ENCODE assay signal across 8 cellular contexts in the genomic region with DNA sequence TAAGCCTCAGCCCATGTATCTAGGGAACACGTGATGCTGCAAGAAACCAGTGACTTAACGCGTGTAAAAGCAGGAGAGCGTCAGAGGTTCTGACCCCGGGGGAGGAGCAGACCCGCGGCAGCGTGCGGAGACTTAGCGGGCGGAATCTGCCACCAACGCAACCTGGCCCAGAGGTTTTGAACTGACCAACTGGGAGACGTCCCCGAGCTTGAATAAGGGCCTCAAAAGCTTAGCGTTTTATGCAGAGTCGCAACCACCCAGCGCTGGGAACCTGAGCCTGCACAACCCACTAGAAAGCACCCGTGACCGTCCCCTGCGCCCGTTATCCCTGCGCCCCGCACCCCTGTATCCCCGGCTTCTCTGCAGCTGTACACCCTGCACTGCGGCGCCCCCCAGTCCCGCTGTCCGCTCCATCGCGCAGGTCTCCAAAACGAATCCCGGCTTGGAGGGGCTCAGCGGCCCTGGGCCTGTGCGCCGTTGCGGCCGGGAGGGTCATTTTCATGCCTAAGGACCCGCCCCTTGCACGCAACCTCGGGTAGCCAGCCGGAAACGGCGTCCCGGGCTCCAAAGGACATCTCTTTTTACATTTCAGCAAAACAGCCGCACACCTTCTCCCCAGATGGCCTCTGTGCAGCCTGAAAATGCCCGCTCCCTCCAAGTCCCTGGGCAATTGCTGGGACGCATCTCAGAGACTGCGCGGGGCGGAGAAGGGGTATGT. TPM values are rescaled to one million over a fixed set of nuclear protein-coding genes. Genes with fewer than 3 reads are reported as not detected.
A peak's percentile ranks its signal among the peaks of the same experiment; 100 is the strongest.
DNase-seq lines count a peak whose midpoint lies in the region; ATAC-seq and TF ChIP-seq lines count a peak whose summit lies in the region.

No MANE protein-coding gene starts in this region.

- peak overlapping the region; percentile 62 to 87 for H3K4me3 Mint-ChIP-seq in CD14-positive monocyte
- peak overlapping the region; percentile 81 for H3K4me3 Mint-ChIP-seq in T-helper 1 cell treated with Interleukin-12 subunit alpha and Interleukin-12 subunit beta and Interleukin-4 antibody, amounts not matched to agents 30 μg/mL and 1 μg/mL, for 36 hours
- H3K4me3 Mint-ChIP-seq in memory B cell: peak overlapping the region; percentile 82
- peak overlapping the region; percentile 75 for H3K4me3 Mint-ChIP-seq in stimulated activated naive CD8-positive, alpha-beta T cell treated with anti-CD3 and anti-CD28 coated beads, Interleukin-15, Interleukin-2, amounts not matched to agents 100 ng/mL and 50 ng/mL, for 24 hours

- intact Hi-C loops in CD14-positive monocyte (cut with micrococcal nuclease): loop anchor here in 1 of 2 donors (5.0 kb wide), 1 partner anchor 34 kb away; no protein-coding TSS in a partner anchor

- no peaks in the 10 kb centered on the region for H3K9me3 ChIP-seq in effector memory CD4-positive, alpha-beta T cell (ENCODE audit: control insufficient read depth, low read length)

- peaks cover 0 to 20% (median 6%) of the 10 kb centered on the region in 7 donors for H3K9me3 Mint-ChIP-seq in CD14-positive monocyte
- no peaks in the 10 kb centered on the region for H3K9me3 Mint-ChIP-seq in T-helper 1 cell treated with Interleukin-12 subunit alpha and Interleukin-12 subunit beta and Interleukin-4 antibody, amounts not matched to agents 30 μg/mL and 1 μg/mL, for 36 hours
- H3K9me3 Mint-ChIP-seq in memory B cell: no peaks in the 10 kb centered on the region
- H3K9me3 Mint-ChIP-seq in stimulated activated naive CD8-positive, alpha-beta T cell treated with anti-CD3 and anti-CD28 coated beads, Interleukin-15, Interleukin-2, amounts not matched to agents 100 ng/mL and 50 ng/mL, for 24 hours: no peaks in the 10 kb centered on the region

- peaks cover 12% of the 10 kb centered on the region for H3K4me1 ChIP-seq in effector memory CD4-positive, alpha-beta T cell (ENCODE audit: control insufficient read depth, insufficient read depth, low read length, poor library complexity, severe bottlenecking)

- H3K27me3 ChIP-seq in effector memory CD4-positive, alpha-beta T cell (replicated peaks; ENCODE audit: control insufficient read depth, insufficient read depth, low read length, poor library complexity, severe bottlenecking): peaks cover 13% of the 10 kb centered on the region

- DNase-seq in CD14-positive monocyte (ENCODE audit: low spot score) (peak; percentile 56), memory B cell (ENCODE audit: low spot score in 2 of 2) (no peak)
- no peak for DNase-seq in effector memory CD4-positive, alpha-beta T cell
- no peak for DNase-seq in activated CD4-positive, CD25-positive, alpha-beta regulatory T cell (lab: John Stamatoyannopoulos, UW)

- ATAC-seq in GM21367 (IDR thresholded peaks at IDR 0.05; ENCODE audit: unreplicated experiment) (peak; percentile 57), memory B cell (ENCODE audit: low read depth) (peak; percentile 72), HG02798 (IDR thresholded peaks at IDR 0.05; ENCODE audit: poor library complexity, unreplicated experiment) (no peak)

- H3K36me3 ChIP-seq in effector memory CD4-positive, alpha-beta T cell (ENCODE audit: control insufficient read depth, insufficient read depth, low read length): no peaks in the 10 kb centered on the region

- H3K36me3 Mint-ChIP-seq in CD14-positive monocyte (no peaks in the 10 kb centered on the region), memory B cell (no peaks in the 10 kb centered on the region)
- H3K36me3 Mint-ChIP-seq in T-helper 1 cell treated with Interleukin-12 subunit alpha and Interleukin-12 subunit beta and Interleukin-4 antibody, amounts not matched to agents 30 μg/mL and 1 μg/mL, for 36 hours (ENCODE audit: low read depth): peaks cover 2% of the 10 kb centered on the region
- no peaks in the 10 kb centered on the region for H3K36me3 Mint-ChIP-seq in stimulated activated naive CD8-positive, alpha-beta T cell treated with anti-CD3 and anti-CD28 coated beads, Interleukin-15, Interleukin-2, amounts not matched to agents 100 ng/mL and 50 ng/mL, for 24 hours (ENCODE audit: low read depth)

- TF ChIP-seq CTCF in CD14-positive monocyte (IDR thresholded peaks at IDR 0.05): no peak

- H3K4me1 Mint-ChIP-seq in CD14-positive monocyte (peaks cover 12% of the 10 kb centered on the region), memory B cell (peaks cover 10% of the 10 kb centered on the region)
- H3K4me1 Mint-ChIP-seq in T-helper 1 cell treated with Interleukin-12 subunit alpha and Interleukin-12 subunit beta and Interleukin-4 antibody, amounts not matched to agents 30 μg/mL and 1 μg/mL, for 36 hours (ENCODE audit: low read depth): peaks cover 19% of the 10 kb centered on the region
- H3K4me1 Mint-ChIP-seq in stimulated activated naive CD8-positive, alpha-beta T cell treated with anti-CD3 and anti-CD28 coated beads, Interleukin-15, Interleukin-2, amounts not matched to agents 100 ng/mL and 50 ng/mL, for 24 hours (ENCODE audit: low read depth): peaks cover 14% of the 10 kb centered on the region

- no peak overlapping the region for H3K27ac ChIP-seq in effector memory CD4-positive, alpha-beta T cell (ENCODE audit: insufficient read depth, low read length, poor library complexity, severe bottlenecking)

- H3K4me3 ChIP-seq in effector memory CD4-positive, alpha-beta T cell (ENCODE audit: insufficient read depth, low read depth, low read length, poor library complexity, severe bottlenecking): peak overlapping the region; percentile 33

- H3K27me3 Mint-ChIP-seq in CD14-positive monocyte (ENCODE audit: low read depth in 3 of 3) (peaks cover 43 to 76% (median 55%) of the 10 kb centered on the region in 3 donors), memory B cell (peaks cover 28% of the 10 kb centered on the region)
- H3K27me3 Mint-ChIP-seq in T-helper 1 cell treated with Interleukin-12 subunit alpha and Interleukin-12 subunit beta and Interleukin-4 antibody, amounts not matched to agents 30 μg/mL and 1 μg/mL, for 36 hours (ENCODE audit: low read depth): peaks cover 56% of the 10 kb centered on the region
- peaks cover 48% of the 10 kb centered on the region for H3K27me3 Mint-ChIP-seq in stimulated activated naive CD8-positive, alpha-beta T cell treated with anti-CD3 and anti-CD28 coated beads, Interleukin-15, Interleukin-2, amounts not matched to agents 100 ng/mL and 50 ng/mL, for 24 hours

- H3K27ac Mint-ChIP-seq in CD14-positive monocyte (peak overlapping the region in 3 of 7 donors; percentile 31 to 43 (median 40)), memory B cell (no peak overlapping the region)
- no peak overlapping the region for H3K27ac Mint-ChIP-seq in T-helper 1 cell treated with Interleukin-12 subunit alpha and Interleukin-12 subunit beta and Interleukin-4 antibody, amounts not matched to agents 30 μg/mL and 1 μg/mL, for 36 hours
- peak overlapping the region; percentile 31 for H3K27ac Mint-ChIP-seq in stimulated activated naive CD8-positive, alpha-beta T cell treated with anti-CD3 and anti-CD28 coated beads, Interleukin-15, Interleukin-2, amounts not matched to agents 100 ng/mL and 50 ng/mL, for 24 hours

RNA-seq across cellular contexts. Expression of a gene that starts 29.4 kb away (rescaled TPM):
- not detected for polyA plus RNA-seq in CD14-positive monocyte

RNA-seq across cellular contexts. Expression of a gene that starts 39.4 kb away (rescaled TPM):
- 1 to 10 TPM; 9.1 to 9.4 TPM for polyA plus RNA-seq in CD14-positive monocyte

RNA-seq across cellular contexts. Expression of a gene that starts 41.2 kb away (rescaled TPM):
- 10 to 100 TPM in 1 of 2 donors, 1 to 10 TPM in 1; 5.9 to 27.6 TPM for polyA plus RNA-seq in CD14-positive monocyte
